ENCODE assay signal across 17 cellular contexts in the genomic region with DNA sequence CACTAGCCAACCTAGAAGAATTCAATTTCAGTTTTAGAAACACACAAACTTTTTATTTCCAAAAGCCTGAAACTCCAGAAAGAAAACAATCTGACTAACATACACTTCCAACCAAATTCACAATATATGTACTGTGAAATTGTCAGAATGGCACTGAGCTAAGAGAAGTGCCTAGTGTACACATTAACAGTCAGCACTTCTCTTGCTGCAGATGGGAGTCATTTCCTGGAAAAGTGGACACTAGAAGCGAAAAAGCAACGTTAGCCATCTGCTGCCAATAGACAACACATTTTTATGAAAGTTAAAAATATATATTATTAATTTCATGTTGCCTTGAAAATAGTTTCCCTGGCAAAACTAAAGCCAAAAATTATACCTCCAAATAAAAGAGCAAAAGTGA.
"Had no signal": no experiment of that assay in that cellular context is flagged by ENCODE, and none has a peak within 500 bp of the region (broad histone marks: within the 10 kb centered on the region; RNA-seq: fewer than 3 reads in every experiment).

No MANE protein-coding gene starts in this region.

- DNase-seq: activated CD4-positive, alpha-beta T cell treated with anti-CD3 and anti-CD28 coated beads for 1 hour; activated CD4-positive, alpha-beta T cell treated with anti-CD3 and anti-CD28 coated beads, Interleukin-2, amount 50 U/mL, for 4 hours; activated naive CD4-positive, alpha-beta T cell treated with Interleukin-2 at 50 U/mL for 16 hours; aorta; cerebellar nuclear complex; immature natural killer cell; mammary epithelial cell; naive B cell; ovary; sigmoid colon; spleen; upper lobe of right lung had no signal

- H3K4me3 ChIP-seq: neural progenitor cell, ovary, sigmoid colon, spleen, thoracic aorta, upper lobe of right lung had no signal

- H3K27ac ChIP-seq: neural progenitor cell, ovary, sigmoid colon, thoracic aorta, upper lobe of right lung, VCaP had no signal

- ATAC-seq: activated T-helper 17 cell treated with anti-CD3 and anti-CD28 coated beads, Interleukin-2, amount 50 U/mL, for 72 hours; esophagus mucosa; upper lobe of right lung had no signal
